In genomic region chr11:831951-832528, GRCh38 we compare ENCODE assay signal across 9 cellular contexts. TPM values are rescaled to one million over a fixed set of nuclear protein-coding genes. Genes with fewer than 3 reads are reported as not detected.
DNase-seq lines count a peak whose midpoint lies in the region; ATAC-seq and TF ChIP-seq lines count a peak whose summit lies in the region.
"Had no signal": no experiment of that assay in that cellular context is flagged by ENCODE, and none has a peak within 500 bp of the region (broad histone marks: within the 10 kb centered on the region; RNA-seq: fewer than 3 reads in every experiment).

No MANE protein-coding gene starts in this region.

- TF ChIP-seq CTCF in endothelial cell (IDR thresholded peaks at IDR 0.05; ENCODE audit: unreplicated experiment) (no peak), omental fat pad (IDR thresholded peaks at IDR 0.05) (no peak)

- peak overlapping the region; percentile 52 for H3K27ac Mint-ChIP-seq in activated CD4-positive, alpha-beta T cell treated with anti-CD3 and anti-CD28 coated beads, Interleukin-2, amount 10 ng/mL, durations not matched to agents 24 days and 14 days
- H3K27ac Mint-ChIP-seq in activated T-cell treated with anti-CD3 and anti-CD28 coated beads, Interleukin-2, amount 50 U/mL, for 24 hours: no peak overlapping the region
- H3K27ac Mint-ChIP-seq in stimulated activated naive CD8-positive, alpha-beta T cell treated with anti-CD3 and anti-CD28 coated beads, Interleukin-15, amount 100 ng/mL, for 72 hours: no peak overlapping the region
- no peak overlapping the region for H3K27ac Mint-ChIP-seq in endothelial cell (ENCODE audit: unreplicated experiment)

- intact Hi-C loops in activated CD4-positive, alpha-beta T cell treated with anti-CD3 and anti-CD28 coated beads, Interleukin-2, amount 10 ng/mL, durations not matched to agents 24 days and 14 days (cut with micrococcal nuclease): loop anchor here (1.0 kb wide), 1 partner anchor 10 kb away; the partner anchor contains the start of genes POLR2L and TSPAN4

- peak overlapping the region; percentile 39 for H3K4me3 ChIP-seq in iPS-18a (ENCODE audit: low read length)

- peaks cover 2% of the 10 kb centered on the region for H3K36me3 Mint-ChIP-seq in activated CD4-positive, alpha-beta T cell treated with anti-CD3 and anti-CD28 coated beads, Interleukin-2, amount 10 ng/mL, durations not matched to agents 24 days and 14 days (ENCODE audit: low read depth)
- peaks cover 12% of the 10 kb centered on the region for H3K36me3 Mint-ChIP-seq in activated T-cell treated with anti-CD3 and anti-CD28 coated beads, Interleukin-2, amount 50 U/mL, for 24 hours (ENCODE audit: low read depth)
- no peaks in the 10 kb centered on the region for H3K36me3 Mint-ChIP-seq in endothelial cell (ENCODE audit: low read depth, unreplicated experiment)

- DNase-seq in activated CD4-positive, alpha-beta T cell treated with anti-CD3 and anti-CD28 coated beads, Interleukin-2, amount 10 ng/mL, durations not matched to agents 24 days and 14 days: no peak
- DNase-seq in activated CD4-positive, alpha-beta T cell treated with anti-CD3 and anti-CD28 coated beads for 48 hours: no peak
- DNase-seq in activated T-cell treated with anti-CD3 and anti-CD28 coated beads, Interleukin-2, amount 50 U/mL, for 24 hours: no peak
- DNase-seq in stimulated activated naive CD8-positive, alpha-beta T cell treated with anti-CD3 and anti-CD28 coated beads, Interleukin-15, amount 100 ng/mL, for 72 hours: no peak
- DNase-seq in endothelial cell (ENCODE audit: low spot score): no peak
- DNase-seq in omental fat pad (ENCODE audit: low spot score): no peak

- H3K4me1 Mint-ChIP-seq in activated CD4-positive, alpha-beta T cell treated with anti-CD3 and anti-CD28 coated beads, Interleukin-2, amount 10 ng/mL, durations not matched to agents 24 days and 14 days: peaks cover 28% of the 10 kb centered on the region
- H3K4me1 Mint-ChIP-seq in activated T-cell treated with anti-CD3 and anti-CD28 coated beads, Interleukin-2, amount 50 U/mL, for 24 hours (ENCODE audit: low read depth): peaks cover 45% of the 10 kb centered on the region
- H3K4me1 Mint-ChIP-seq in stimulated activated naive CD8-positive, alpha-beta T cell treated with anti-CD3 and anti-CD28 coated beads, Interleukin-15, amount 100 ng/mL, for 72 hours: peaks cover 81% of the 10 kb centered on the region
- H3K4me1 Mint-ChIP-seq in endothelial cell (ENCODE audit: unreplicated experiment): peaks cover 21% of the 10 kb centered on the region

- no peaks in the 10 kb centered on the region for H3K9me3 Mint-ChIP-seq in activated CD4-positive, alpha-beta T cell treated with anti-CD3 and anti-CD28 coated beads, Interleukin-2, amount 10 ng/mL, durations not matched to agents 24 days and 14 days
- H3K9me3 Mint-ChIP-seq in activated T-cell treated with anti-CD3 and anti-CD28 coated beads, Interleukin-2, amount 50 U/mL, for 24 hours: no peaks in the 10 kb centered on the region
- H3K9me3 Mint-ChIP-seq in stimulated activated naive CD8-positive, alpha-beta T cell treated with anti-CD3 and anti-CD28 coated beads, Interleukin-15, amount 100 ng/mL, for 72 hours: no peaks in the 10 kb centered on the region
- no peaks in the 10 kb centered on the region for H3K9me3 Mint-ChIP-seq in endothelial cell (ENCODE audit: unreplicated experiment)

- H3K27me3 Mint-ChIP-seq in activated CD4-positive, alpha-beta T cell treated with anti-CD3 and anti-CD28 coated beads, Interleukin-2, amount 10 ng/mL, durations not matched to agents 24 days and 14 days: peaks cover 42% of the 10 kb centered on the region
- H3K27me3 Mint-ChIP-seq in activated T-cell treated with anti-CD3 and anti-CD28 coated beads, Interleukin-2, amount 50 U/mL, for 24 hours: peaks cover 52% of the 10 kb centered on the region
- H3K27me3 Mint-ChIP-seq in stimulated activated naive CD8-positive, alpha-beta T cell treated with anti-CD3 and anti-CD28 coated beads, Interleukin-15, amount 100 ng/mL, for 72 hours: peaks cover 54% of the 10 kb centered on the region
- peaks cover 15% of the 10 kb centered on the region for H3K27me3 Mint-ChIP-seq in endothelial cell (ENCODE audit: unreplicated experiment)

- H3K27me3 ChIP-seq in iPS-18a (ENCODE audit: control insufficient read depth, insufficient read depth, low read length): peaks cover 72% of the 10 kb centered on the region

- H3K9me3 ChIP-seq in iPS-18a (ENCODE audit: control insufficient read depth, low read depth, low read length): no peaks in the 10 kb centered on the region

- no peak overlapping the region for H3K9ac ChIP-seq in iPS-18a (ENCODE audit: low read length)

- peak overlapping the region; percentile 53 for H3K4me3 Mint-ChIP-seq in activated CD4-positive, alpha-beta T cell treated with anti-CD3 and anti-CD28 coated beads, Interleukin-2, amount 10 ng/mL, durations not matched to agents 24 days and 14 days
- H3K4me3 Mint-ChIP-seq in activated T-cell treated with anti-CD3 and anti-CD28 coated beads, Interleukin-2, amount 50 U/mL, for 24 hours: peak overlapping the region; percentile 36
- H3K4me3 Mint-ChIP-seq in stimulated activated naive CD8-positive, alpha-beta T cell treated with anti-CD3 and anti-CD28 coated beads, Interleukin-15, amount 100 ng/mL, for 72 hours: peak overlapping the region; percentile 58 to 68
- H3K4me3 Mint-ChIP-seq in endothelial cell (ENCODE audit: unreplicated experiment): no peak overlapping the region

- H3K27ac ChIP-seq in iPS-18a (ENCODE audit: low read length): no peak overlapping the region

- H3K4me1 ChIP-seq in iPS-18a (ENCODE audit: control insufficient read depth, low read depth, low read length): peaks cover 41% of the 10 kb centered on the region

- no peak for ATAC-seq in stimulated activated naive CD8-positive, alpha-beta T cell treated with anti-CD3 and anti-CD28 coated beads, Interleukin-15, amount 100 ng/mL, for 72 hours
- ATAC-seq in HG03439 (IDR thresholded peaks at IDR 0.05; ENCODE audit: unreplicated experiment) (no peak), omental fat pad (ENCODE audit: low FRiP score) (no peak)

- no peaks in the 10 kb centered on the region for H3K36me3 ChIP-seq in iPS-18a (ENCODE audit: control insufficient read depth, low read depth, low read length)

RNA-seq across cellular contexts. Expression of gene CD151, which starts 0.7 kb away (rescaled TPM):
- 81.0 and 87.3 TPM in 2 replicates for total RNA-seq in activated CD4-positive, alpha-beta T cell treated with anti-CD3 and anti-CD28 coated beads, Interleukin-2, amount 10 ng/mL, durations not matched to agents 24 days and 14 days
- total RNA-seq in endothelial cell (ENCODE audit: unreplicated experiment) (49.6 TPM), omental fat pad (100 to 1,000 TPM; 328 to 675 (median 614) TPM)

RNA-seq across cellular contexts. Expression of gene CRACR2B, which starts 4.3 kb away (rescaled TPM):
- 1.5 and 3.0 TPM in 2 replicates for total RNA-seq in activated CD4-positive, alpha-beta T cell treated with anti-CD3 and anti-CD28 coated beads, Interleukin-2, amount 10 ng/mL, durations not matched to agents 24 days and 14 days
- 28.8 TPM for total RNA-seq in endothelial cell (ENCODE audit: unreplicated experiment)
- 10 to 100 TPM in 1 of 4 donors, 1 to 10 TPM in 3; 6.3 to 39.7 (median 6.9) TPM for total RNA-seq in omental fat pad
- total RNA-seq: SK-MEL-5 had no signal

RNA-seq across cellular contexts. Expression of gene POLR2L, which starts 10.3 kb away (rescaled TPM):
- total RNA-seq in activated CD4-positive, alpha-beta T cell treated with anti-CD3 and anti-CD28 coated beads, Interleukin-2, amount 10 ng/mL, durations not matched to agents 24 days and 14 days: 113 and 117 TPM in 2 replicates
- total RNA-seq in endothelial cell (ENCODE audit: unreplicated experiment): 76.7 TPM
- total RNA-seq in omental fat pad: 100 to 1,000 TPM in 3 of 4 donors, 10 to 100 TPM in 1; 95.5 to 165 (median 110) TPM

RNA-seq across cellular contexts. Expression of gene TSPAN4, which starts 10.6 kb away (rescaled TPM):
- total RNA-seq in activated CD4-positive, alpha-beta T cell treated with anti-CD3 and anti-CD28 coated beads, Interleukin-2, amount 10 ng/mL, durations not matched to agents 24 days and 14 days: 14.8 and 15.1 TPM in 2 replicates
- total RNA-seq in endothelial cell (ENCODE audit: unreplicated experiment) (26.4 TPM), omental fat pad (100 to 1,000 TPM; 145 to 234 (median 175) TPM)

RNA-seq across cellular contexts. Expression of gene PNPLA2, which starts 13.3 kb away (rescaled TPM):
- 55.0 and 56.4 TPM in 2 replicates for total RNA-seq in activated CD4-positive, alpha-beta T cell treated with anti-CD3 and anti-CD28 coated beads, Interleukin-2, amount 10 ng/mL, durations not matched to agents 24 days and 14 days
- total RNA-seq in endothelial cell (ENCODE audit: unreplicated experiment): 40.5 TPM
- 100 to 1,000 TPM; 256 to 543 (median 355) TPM for total RNA-seq in omental fat pad
